ENCODE assay signal across 13 cellular contexts in the genomic region with DNA sequence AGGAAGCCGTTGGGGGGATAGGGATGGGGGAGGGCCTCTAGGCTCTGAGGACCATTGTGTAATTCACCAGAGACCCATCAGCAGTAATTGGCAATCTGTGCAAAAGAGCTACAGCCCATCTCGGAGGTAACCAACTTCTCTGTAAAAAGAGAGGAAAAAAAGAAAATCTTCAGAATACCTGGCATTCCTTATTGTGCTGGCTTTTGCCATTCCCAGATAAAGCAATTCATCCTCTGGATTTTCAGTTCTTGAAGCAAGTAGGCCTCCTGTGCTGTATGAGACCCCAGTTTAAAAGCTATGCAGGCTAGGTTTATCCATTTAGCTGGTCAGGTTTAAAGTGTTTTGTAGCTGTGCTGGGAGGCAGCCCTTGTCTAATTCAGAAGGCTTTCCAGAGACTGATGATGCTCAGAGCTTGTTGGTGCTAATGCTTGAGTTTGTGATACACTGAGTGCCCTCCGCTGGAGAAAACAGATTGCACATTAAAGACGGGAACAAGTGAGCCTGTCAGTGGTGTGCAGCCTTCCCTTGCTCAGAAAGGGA. TPM values are rescaled to one million over a fixed set of nuclear protein-coding genes. Genes with fewer than 3 reads are reported as not detected.
DNase-seq lines count a peak whose midpoint lies in the region; ATAC-seq, FAIRE-seq and TF ChIP-seq lines count a peak whose summit lies in the region.
"Had no signal": no experiment of that assay in that cellular context is flagged by ENCODE, and none has a peak within 500 bp of the region (broad histone marks: within the 10 kb centered on the region; RNA-seq: fewer than 3 reads in every experiment).

A gene (minus strand): TSS at position 446 of the 540 bp plus-strand sequence.

- H3K27ac ChIP-seq in A673 (ENCODE audit: low read depth, low read length, poor library complexity, severe bottlenecking) (no peak within 1 kb of the TSS), angular gyrus (ENCODE audit: low read depth, low read length) (peak within 1 kb of the TSS; percentile 79), small intestine (ENCODE audit: low read depth in 1 of 2, low read length in 1 of 2) (no peak within 1 kb of the TSS)
- H3K27ac ChIP-seq: BLaER1, HL-60 had no signal

- no peaks in the 10 kb centered on the region for H3K4me1 Mint-ChIP-seq in naive thymus-derived CD8-positive, alpha-beta T cell
- H3K4me1 Mint-ChIP-seq: T-helper 17 cell had no signal

- POLR2A ChIA-PET in A673 (lab: Charles Lee; ENCODE audit: low non-redundant PET), result no interaction called here
- POLR2A ChIA-PET in naive thymus-derived CD8-positive, alpha-beta T cell (lab: Charles Lee), result no interaction called here

- H3K27ac Mint-ChIP-seq in naive thymus-derived CD8-positive, alpha-beta T cell, result no peak within 1 kb of the TSS
- H3K27ac Mint-ChIP-seq: T-helper 17 cell had no signal

- H3K4me1 ChIP-seq in A673 (ENCODE audit: insufficient read depth, low read length, poor library complexity, severe bottlenecking), result no peaks in the 10 kb centered on the region
- no peaks in the 10 kb centered on the region for H3K4me1 ChIP-seq in small intestine (ENCODE audit: control insufficient read depth in 2 of 2, insufficient read depth in 1 of 2, low read depth in 1 of 2, low read length in 1 of 2)
- H3K4me1 ChIP-seq: BLaER1 had no signal

- no peak for ATAC-seq in HG02970 (IDR thresholded peaks at IDR 0.05; ENCODE audit: low FRiP score, unreplicated experiment)
- no peak for ATAC-seq in naive thymus-derived CD8-positive, alpha-beta T cell
- ATAC-seq: T-helper 17 cell had no signal

- BruUV-seq in A673 (replicated peaks; lab: Mats Ljungman, UMichigan), result no TSS peak

- H3K27me3 Mint-ChIP-seq in naive thymus-derived CD8-positive, alpha-beta T cell, result no peaks in the 10 kb centered on the region
- H3K27me3 Mint-ChIP-seq: T-helper 17 cell had no signal

- no peaks in the 10 kb centered on the region for H3K36me3 ChIP-seq in A673 (ENCODE audit: insufficient read depth, low read length, poor library complexity, severe bottlenecking)
- no peaks in the 10 kb centered on the region for H3K36me3 ChIP-seq in small intestine (ENCODE audit: control insufficient read depth in 2 of 2, insufficient read depth in 2 of 2, low read length in 2 of 2)
- H3K36me3 ChIP-seq: BLaER1 had no signal

- H3K36me3 Mint-ChIP-seq in naive thymus-derived CD8-positive, alpha-beta T cell, result peaks cover 0 to 2% (median 0%) of the 10 kb centered on the region in 3 donors

- FAIRE-seq in small intestine (lab: Jason Lieb, UNC), result no peak
- FAIRE-seq: bronchial epithelial cell had no signal

- peak; percentile 52 for TF ChIP-seq CTCF in A673 (conservative IDR thresholded peaks at IDR 0.05; ENCODE audit: low read depth, low read length)

- H3K4me3 ChIP-seq in A673 (ENCODE audit: low read depth, low read length, poor library complexity, severe bottlenecking) (no peak within 1 kb of the TSS), small intestine (ENCODE audit: low read depth in 1 of 2, low read length in 2 of 2) (no peak within 1 kb of the TSS)
- H3K4me3 ChIP-seq: BLaER1 had no signal

- 18 to 31% (median 18%) methylated on average over 4 of the region's 4 CpGs for WGBS in small intestine, 3 donors

- H3K4me3 Mint-ChIP-seq in naive thymus-derived CD8-positive, alpha-beta T cell, result no peak within 1 kb of the TSS
- H3K4me3 Mint-ChIP-seq: T-helper 17 cell had no signal

- intact Hi-C loops in A673 (cut with micrococcal nuclease; ENCODE audit: unreplicated experiment), result loop anchor here (2.0 kb wide), 1 partner anchor 569 kb away; no protein-coding TSS in a partner anchor

- peaks cover 0 to 29% (median 9%) of the 10 kb centered on the region in 9 donors for H3K9me3 Mint-ChIP-seq in naive thymus-derived CD8-positive, alpha-beta T cell

- H3K27me3 ChIP-seq in A673 (replicated peaks; ENCODE audit: insufficient read depth, low read depth, low read length, poor library complexity) (no peaks in the 10 kb centered on the region), small intestine (ENCODE audit: control insufficient read depth in 2 of 2, insufficient read depth in 2 of 2, low read length in 2 of 2) (no peaks in the 10 kb centered on the region)
- H3K27me3 ChIP-seq: BLaER1 had no signal

- H3K9me3 ChIP-seq in A673 (ENCODE audit: low read depth, low read length, poor library complexity, severe bottlenecking) (no peaks in the 10 kb centered on the region), small intestine (ENCODE audit: control insufficient read depth, low read depth) (no peaks in the 10 kb centered on the region)
- H3K9me3 ChIP-seq: BLaER1 had no signal

- CTCF ChIA-PET in A673 (lab: Charles Lee), result interaction anchor here (0.7 kb wide), 2 partner anchors 275 to 568 kb away, joined by 3 to 4 read pairs; no protein-coding TSS in a partner anchor

- DNase-seq in A673 (ENCODE audit: low spot score) (peak; percentile 63), NCI-H1105 (lab: John Stamatoyannopoulos, UW) (peak; percentile 18), iPS-NIHi11 (ENCODE audit: low spot score) (peak; percentile 13), HCEC 1CT (no peak), small intestine (no peak)
- DNase-seq in naive thymus-derived CD8-positive, alpha-beta T cell, result no peak
- DNase-seq: T-helper 17 cell had no signal

RNA-seq across cellular contexts. Expression of the gene that starts here (rescaled TPM):
- 0.13 and 0.15 TPM in 2 replicates for total RNA-seq in A673 (2021)
- total RNA-seq in naive thymus-derived CD8-positive, alpha-beta T cell, result not detected
- not detected for polyA plus RNA-seq in naive thymus-derived CD8-positive, alpha-beta T cell
- polyA plus RNA-seq in small intestine, result under 1 TPM in 1 of 3 donors, not detected in 2; 0.07 TPM
- total RNA-seq: bronchial epithelial cell, lung microvascular endothelial cell, T-helper 17 cell had no signal

Comparison
In these comparisons a context has a peak if more than half of its experiments do, and no peak if none do; other contexts are left out.
1. Peak in DNase-seq in A673; RNA of the gene not detected or under 1 TPM.
2. DNase-seq: peak in NCI-H1105 (single experiment) and iPS-NIHi11 (single experiment); none in naive thymus-derived CD8-positive, alpha-beta T cell (0 of 10), HCEC 1CT (single experiment) and small intestine (single experiment).